Comparison of ENCODE assay signal across 8 cellular contexts in the genomic region with DNA sequence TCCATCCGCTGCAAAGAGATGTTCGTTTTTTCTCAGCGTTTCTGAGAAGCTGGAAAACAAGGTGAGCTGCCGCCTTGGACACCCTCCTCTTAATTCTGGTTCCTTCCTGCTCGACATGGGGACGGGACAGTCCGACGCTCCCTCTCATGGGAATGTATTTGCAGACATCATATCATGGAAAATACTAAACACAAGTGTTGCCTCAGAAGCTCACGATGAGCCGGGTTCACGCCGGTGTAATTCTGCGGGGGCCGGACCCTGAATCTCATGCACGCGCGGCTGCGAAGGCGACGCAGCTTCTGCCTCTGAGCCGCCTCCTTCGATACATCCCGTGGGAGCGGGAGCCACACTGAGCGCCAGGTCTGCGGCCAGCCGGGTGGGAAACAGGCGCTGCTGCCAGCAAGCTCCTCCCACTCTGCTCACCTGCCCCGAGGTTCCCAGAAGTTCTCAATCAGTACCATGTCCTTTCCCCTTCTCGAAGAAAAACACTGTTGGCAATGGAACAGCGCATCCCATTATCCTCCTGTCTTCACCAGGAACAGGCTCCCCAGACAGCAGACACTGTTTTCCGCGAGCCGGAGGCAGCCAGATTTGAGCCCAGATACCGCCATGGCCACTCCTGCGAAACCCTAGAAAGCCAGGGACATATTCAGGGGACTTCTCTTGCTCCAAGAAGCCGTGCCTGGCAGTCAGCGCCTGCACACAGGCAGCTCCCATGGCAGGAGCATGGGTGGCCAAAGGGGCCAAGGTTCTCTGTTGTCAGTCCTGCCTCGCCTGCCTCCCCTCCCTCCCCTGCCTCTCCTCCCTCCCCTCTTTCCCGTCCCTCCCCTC.
A peak's percentile ranks its signal among the peaks of the same experiment; 100 is the strongest.
DNase-seq lines count a peak whose midpoint lies in the region; ATAC-seq and TF ChIP-seq lines count a peak whose summit lies in the region.

No MANE protein-coding gene starts in this region.

- H3K4me3 Mint-ChIP-seq in endothelial cell (ENCODE audit: unreplicated experiment): peak overlapping the region; percentile 84

- H3K27ac Mint-ChIP-seq in endothelial cell (ENCODE audit: unreplicated experiment): no peak overlapping the region

- TF ChIP-seq CTCF in endothelial cell (IDR thresholded peaks at IDR 0.05; ENCODE audit: unreplicated experiment) (no peak), omental fat pad (IDR thresholded peaks at IDR 0.05) (no peak)

- peaks cover 4% of the 10 kb centered on the region for H3K36me3 Mint-ChIP-seq in endothelial cell (ENCODE audit: low read depth, unreplicated experiment)

- DNase-seq in DMS53 (lab: John Stamatoyannopoulos, UW): peak; percentile 71
- peak; percentile 67 for DNase-seq in NCI-H2227 (lab: John Stamatoyannopoulos, UW; ENCODE audit: unreplicated experiment)
- DNase-seq in endothelial cell (ENCODE audit: low spot score): peak; percentile 47
- DNase-seq in omental fat pad (ENCODE audit: low spot score): no peak
- DNase-seq in NCI-H1694 (lab: John Stamatoyannopoulos, UW): no peak
- no peak for DNase-seq in AML-193 (lab: John Stamatoyannopoulos, UW)
- no peak for DNase-seq in A172 (ENCODE audit: low spot score)

- no peaks in the 10 kb centered on the region for H3K9me3 Mint-ChIP-seq in endothelial cell (ENCODE audit: unreplicated experiment)

- peaks cover 14% of the 10 kb centered on the region for H3K27me3 Mint-ChIP-seq in endothelial cell (ENCODE audit: unreplicated experiment)

- peak; percentile 27 for ATAC-seq in omental fat pad (ENCODE audit: low FRiP score)
- ATAC-seq in GM21390 (IDR thresholded peaks at IDR 0.05; ENCODE audit: unreplicated experiment): no peak

- H3K4me1 Mint-ChIP-seq in endothelial cell (ENCODE audit: unreplicated experiment): peaks cover 43% of the 10 kb centered on the region

Comparison
In these comparisons a context has a peak if more than half of its experiments do, and no peak if none do; other contexts are left out.
1. DNase-seq: peak in DMS53 (single experiment), NCI-H2227 (single experiment) and endothelial cell (single experiment); none in omental fat pad (single experiment), NCI-H1694 (single experiment), AML-193 (0 of 2) and A172 (single experiment).